20 cellular contexts compared by ENCODE assay signal in genomic region chr2:201111096-201111495, GRCh38.
"Had no signal": no experiment of that assay in that cellular context is flagged by ENCODE, and none has a peak within 500 bp of the region (broad histone marks: within the 10 kb centered on the region; RNA-seq: fewer than 3 reads in every experiment).

No MANE protein-coding gene starts in this region.

- H3K36me3 ChIP-seq: colonic mucosa, esophagus squamous epithelium, left ventricle myocardium inferior, lower lobe of right lung, suprapubic skin, thyroid gland had no signal

- H3K27me3 ChIP-seq: colonic mucosa, esophagus squamous epithelium, foreskin keratinocyte, hepatocyte, suprapubic skin, thyroid gland had no signal

- H3K27me3 Mint-ChIP-seq: memory B cell, naive B cell, type B pancreatic cell had no signal

- H3K4me1 ChIP-seq: colonic mucosa, foreskin keratinocyte had no signal

- DNase-seq: colonic mucosa; dermis blood vessel endothelial cell; esophagus squamous epithelium; foreskin keratinocyte; head of caudate nucleus; kidney; left cardiac atrium; left ventricle myocardium inferior; lower lobe of right lung; midbrain; naive B cell; stimulated activated CD4-positive, alpha-beta T cell treated with anti-CD3 and anti-CD28 coated beads, Interleukin-2, amount 100 ng/mL, for 48 hours; stimulated activated naive CD8-positive, alpha-beta T cell treated with anti-CD3 and anti-CD28 coated beads, Interleukin-15, Interleukin-2, amounts not matched to agents 100 U/mL and 50 U/mL, for 24 hours; thyroid gland had no signal

- H3K27ac Mint-ChIP-seq: memory B cell, naive B cell, nephron, type B pancreatic cell had no signal

- H3K4me3 Mint-ChIP-seq: memory B cell, naive B cell, nephron, type B pancreatic cell had no signal

- H3K4me1 Mint-ChIP-seq: nephron had no signal

- H3K4me3 ChIP-seq: colonic mucosa, esophagus squamous epithelium, hepatocyte, left ventricle myocardium inferior, lower lobe of right lung, smooth muscle cell, suprapubic skin, thyroid gland had no signal

- H3K27ac ChIP-seq: colonic mucosa, esophagus squamous epithelium, foreskin keratinocyte, hepatocyte, left ventricle myocardium inferior, lower lobe of right lung, suprapubic skin, thyroid gland had no signal

- H3K36me3 Mint-ChIP-seq: type B pancreatic cell had no signal

- H3K9me3 Mint-ChIP-seq: memory B cell, naive B cell, nephron, type B pancreatic cell had no signal

- ATAC-seq: foreskin keratinocyte; left cardiac atrium; lower lobe of right lung; stimulated activated naive CD8-positive, alpha-beta T cell treated with anti-CD3 and anti-CD28 coated beads, Interleukin-15, Interleukin-2, amounts not matched to agents 100 U/mL and 50 U/mL, for 24 hours had no signal

- H3K9me3 ChIP-seq: colonic mucosa, esophagus squamous epithelium, left ventricle myocardium inferior, lower lobe of right lung, suprapubic skin, thyroid gland had no signal
